Comparison of ENCODE assay signal across 15 cellular contexts in the genomic region with DNA sequence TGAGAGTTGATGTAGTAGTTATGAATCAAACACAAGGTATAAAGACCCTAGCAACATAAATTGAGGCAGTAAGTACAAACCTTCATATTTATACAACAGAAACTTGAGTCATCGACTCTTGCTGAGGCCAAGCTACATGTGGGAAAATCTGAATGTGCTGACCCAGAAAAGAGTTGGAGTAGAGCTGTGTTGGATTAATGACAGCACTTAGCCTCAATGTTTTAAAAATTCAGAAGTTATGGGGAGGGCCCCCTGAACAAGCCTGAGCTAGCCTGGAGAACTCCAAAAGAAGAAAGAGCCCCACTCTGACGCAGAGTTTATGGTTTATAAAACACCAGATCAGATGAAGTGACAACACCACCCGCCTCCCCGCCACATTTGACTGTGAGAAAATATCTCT.
A peak's percentile ranks its signal among the peaks of the same experiment; 100 is the strongest.
DNase-seq lines count a peak whose midpoint lies in the region; ATAC-seq and TF ChIP-seq lines count a peak whose summit lies in the region.
"Had no signal": no experiment of that assay in that cellular context is flagged by ENCODE, and none has a peak within 500 bp of the region (broad histone marks: within the 10 kb centered on the region; RNA-seq: fewer than 3 reads in every experiment).

No MANE protein-coding gene starts in this region.

- H3K79me2 ChIP-seq in smooth muscle cell (ENCODE audit: low read depth), result no peaks in the 10 kb centered on the region

- H3K36me3 ChIP-seq in smooth muscle cell (ENCODE audit: low read depth), result no peaks in the 10 kb centered on the region
- H3K36me3 ChIP-seq: breast epithelium, lower lobe of right lung had no signal

- no peaks in the 10 kb centered on the region for H3K36me3 Mint-ChIP-seq in activated T-cell treated with anti-CD3 and anti-CD28 coated beads, Interleukin-2, amount 50 U/mL, for 24 hours (ENCODE audit: low read depth)
- no peaks in the 10 kb centered on the region for H3K36me3 Mint-ChIP-seq in activated T-cell treated with anti-CD3 and anti-CD28 coated beads, Interleukin-2, amount 50 U/mL, for 4 hours (ENCODE audit: insufficient read depth)

- no peak overlapping the region for H3K4me3 ChIP-seq in smooth muscle cell
- H3K4me3 ChIP-seq: breast epithelium, lower lobe of right lung had no signal

- no peaks in the 10 kb centered on the region for H3K9me3 ChIP-seq in smooth muscle cell (replicated peaks; ENCODE audit: low read depth)
- H3K9me3 ChIP-seq: breast epithelium, lower lobe of right lung had no signal

- peaks cover 17% of the 10 kb centered on the region for H3F3A ChIP-seq in smooth muscle cell (ENCODE audit: low read depth)

- peaks cover 10% of the 10 kb centered on the region for H3K9me3 Mint-ChIP-seq in activated T-cell treated with anti-CD3 and anti-CD28 coated beads, Interleukin-2, amount 50 U/mL, for 24 hours
- peaks cover 7% of the 10 kb centered on the region for H3K9me3 Mint-ChIP-seq in activated T-cell treated with anti-CD3 and anti-CD28 coated beads, Interleukin-2, amount 50 U/mL, for 4 hours

- no peak for DNase-seq in activated T-cell treated with anti-CD3 and anti-CD28 coated beads, Interleukin-2, amount 50 U/mL, for 24 hours
- DNase-seq in activated T-cell treated with anti-CD3 and anti-CD28 coated beads for 4 hours, result no peak
- no peak for DNase-seq in activated T-cell treated with anti-CD3 and anti-CD28 coated beads, Interleukin-2, amount 50 U/mL, for 4 hours
- DNase-seq in fibroblast of the conjunctiva (ENCODE audit: low read depth), result peak; percentile 6
- no peak for DNase-seq in smooth muscle cell (lab: John Stamatoyannopoulos, UW; ENCODE audit: unreplicated experiment)
- no peak for DNase-seq in CD1c-positive myeloid dendritic cell (ENCODE audit: extremely low spot score)
- DNase-seq in NCI-H1105 (lab: John Stamatoyannopoulos, UW), result no peak
- no peak for DNase-seq in NCI-H526 (lab: John Stamatoyannopoulos, UW)
- DNase-seq: lower lobe of right lung; NCI-H1436 treated with DMSO at 0.1 percent for 48 hours; NCI-H69; occipital lobe; stimulated activated CD8-positive, alpha-beta memory T cell treated with anti-CD3 and anti-CD28 coated beads, Interleukin-4, amount 100 ng/mL, for 48 hours; T1000 had no signal

- 38% methylated on average over 4 of the region's 4 CpGs for WGBS in smooth muscle cell (ENCODE audit: low lambda C conversion rate)

- no peaks in the 10 kb centered on the region for H3K27me3 Mint-ChIP-seq in activated T-cell treated with anti-CD3 and anti-CD28 coated beads, Interleukin-2, amount 50 U/mL, for 24 hours
- no peaks in the 10 kb centered on the region for H3K27me3 Mint-ChIP-seq in activated T-cell treated with anti-CD3 and anti-CD28 coated beads, Interleukin-2, amount 50 U/mL, for 4 hours (ENCODE audit: low read depth)

- H3K27ac Mint-ChIP-seq in activated T-cell treated with anti-CD3 and anti-CD28 coated beads, Interleukin-2, amount 50 U/mL, for 24 hours, result peak overlapping the region; percentile 85

- H3K27ac ChIP-seq in smooth muscle cell (ENCODE audit: low read depth), result peak overlapping the region; percentile 89
- H3K27ac ChIP-seq: lower lobe of right lung had no signal

- H3K4me3 Mint-ChIP-seq in activated T-cell treated with anti-CD3 and anti-CD28 coated beads, Interleukin-2, amount 50 U/mL, for 24 hours, result peak overlapping the region; percentile 30
- H3K4me3 Mint-ChIP-seq in activated T-cell treated with anti-CD3 and anti-CD28 coated beads, Interleukin-2, amount 50 U/mL, for 4 hours, result no peak overlapping the region

- peak; percentile 71 to 74 for ATAC-seq in activated T-cell treated with anti-CD3 and anti-CD28 coated beads, Interleukin-2, amount 50 U/mL, for 4 hours
- ATAC-seq: lower lobe of right lung had no signal

- peak overlapping the region; percentile 80 for H2AFZ ChIP-seq in smooth muscle cell (ENCODE audit: low read depth)

- no peak for TF ChIP-seq CTCF in smooth muscle cell (IDR thresholded peaks at IDR 0.05; ENCODE audit: borderline replicate concordance, insufficient read depth, poor library complexity, severe bottlenecking)

- no peaks in the 10 kb centered on the region for H4K20me1 ChIP-seq in smooth muscle cell (ENCODE audit: low read depth)

- H3K27me3 ChIP-seq in smooth muscle cell (ENCODE audit: low read depth), result no peaks in the 10 kb centered on the region
- H3K27me3 ChIP-seq: breast epithelium had no signal

- H3K9ac ChIP-seq in smooth muscle cell (ENCODE audit: low read depth), result peak overlapping the region; percentile 34

- H3K4me2 ChIP-seq in smooth muscle cell, result peak overlapping the region; percentile 49

- H3K4me1 Mint-ChIP-seq in activated T-cell treated with anti-CD3 and anti-CD28 coated beads, Interleukin-2, amount 50 U/mL, for 24 hours (ENCODE audit: low read depth), result peaks cover 38% of the 10 kb centered on the region
- H3K4me1 Mint-ChIP-seq in activated T-cell treated with anti-CD3 and anti-CD28 coated beads, Interleukin-2, amount 50 U/mL, for 4 hours (ENCODE audit: low read depth), result peaks cover 41% of the 10 kb centered on the region

- peaks cover 14% of the 10 kb centered on the region for H3K4me1 ChIP-seq in smooth muscle cell (ENCODE audit: low read depth)
- H3K4me1 ChIP-seq: breast epithelium had no signal
